Comparison of ENCODE assay signal across 20 cellular contexts in genomic region chr12:65540140-65540539, GRCh38.
"Had no signal": no experiment of that assay in that cellular context is flagged by ENCODE, and none has a peak within 500 bp of the region (broad histone marks: within the 10 kb centered on the region; RNA-seq: fewer than 3 reads in every experiment).

No MANE protein-coding gene starts in this region.

- H3K4me3 ChIP-seq: coronary artery, esophagus squamous epithelium, heart left ventricle, ovary, prostate gland, tibial nerve had no signal

- H3K27me3 ChIP-seq: esophagus squamous epithelium, heart left ventricle, neutrophil, ovary, tibial nerve had no signal

- ATAC-seq: activated CD8-positive, alpha-beta memory T cell treated with anti-CD3 and anti-CD28 coated beads, Interleukin-2, amount 10 ng/mL, durations not matched to agents 7 days and 5 days; activated CD8-positive, alpha-beta T cell treated with anti-CD3 and anti-CD28 coated beads for 36 hours; heart left ventricle; left cardiac atrium; stimulated activated naive CD8-positive, alpha-beta T cell treated with anti-CD3 and anti-CD28 coated beads, Interleukin-15, Interleukin-2, amounts not matched to agents 100 U/mL and 50 U/mL, for 24 hours had no signal

- H3K9me3 ChIP-seq: ovary, prostate gland had no signal

- H3K36me3 ChIP-seq: esophagus squamous epithelium, heart left ventricle, neutrophil, ovary, prostate gland, tibial nerve had no signal

- DNase-seq: activated CD4-positive, alpha-beta T cell treated with anti-CD3 and anti-CD28 coated beads, Interleukin-2, amount 10 ng/mL, durations not matched to agents 7 days and 5 days; activated CD4-positive, CD25-positive, alpha-beta regulatory T cell treated with anti-CD3 and anti-CD28 coated beads, Interleukin-2, amount 50 U/mL, for 72 hours; activated CD8-positive, alpha-beta memory T cell treated with anti-CD3 and anti-CD28 coated beads, Interleukin-2, amount 10 ng/mL, durations not matched to agents 7 days and 5 days; activated CD8-positive, alpha-beta T cell treated with anti-CD3 and anti-CD28 coated beads for 36 hours; activated effector memory CD4-positive, alpha-beta T cell treated with anti-CD3 and anti-CD28 coated beads, Interleukin-2, amount 50 U/mL, for 16 hours; activated naive CD4-positive, alpha-beta T cell treated with anti-CD3 and anti-CD28 coated beads, Interleukin-2, amount 10 ng/mL, durations not matched to agents 7 days and 5 days; activated T-cell treated with anti-CD3 and anti-CD28 coated beads for 4 hours; amygdala; cerebellar nuclear complex; esophagus squamous epithelium; heart left ventricle; left cardiac atrium; ovary; stimulated activated CD4-positive, alpha-beta T cell treated with anti-CD3 and anti-CD28 coated beads, Interleukin-4, amount 100 ng/mL, for 4 hours; stimulated activated naive CD8-positive, alpha-beta T cell treated with anti-CD3 and anti-CD28 coated beads, Interleukin-15, Interleukin-2, amounts not matched to agents 100 U/mL and 50 U/mL, for 24 hours had no signal

- H3K4me1 ChIP-seq: prostate gland, tibial nerve had no signal

- H3K27ac ChIP-seq: coronary artery, esophagus squamous epithelium, heart left ventricle, neutrophil, ovary, prostate gland, tibial nerve, VCaP had no signal
